ENCODE assay signal across 3 cellular contexts in genomic region chr4:117068120-117068519, GRCh38. TPM values are rescaled to one million over a fixed set of nuclear protein-coding genes. Genes with fewer than 3 reads are reported as not detected.
"Had no signal": no experiment of that assay in that cellular context is flagged by ENCODE, and none has a peak within 500 bp of the region (broad histone marks: within the 10 kb centered on the region; RNA-seq: fewer than 3 reads in every experiment).

No MANE protein-coding gene starts in this region.

- H3K4me3 ChIP-seq: GM12878 had no signal

- DNase-seq: GDM1, GF-D8 had no signal

RNA-seq across cellular contexts. Expression of gene TRAM1L1, which starts 17.3 kb away (rescaled TPM):
- polyA plus RNA-seq: GM12878 had no signal
